In the genomic region with DNA sequence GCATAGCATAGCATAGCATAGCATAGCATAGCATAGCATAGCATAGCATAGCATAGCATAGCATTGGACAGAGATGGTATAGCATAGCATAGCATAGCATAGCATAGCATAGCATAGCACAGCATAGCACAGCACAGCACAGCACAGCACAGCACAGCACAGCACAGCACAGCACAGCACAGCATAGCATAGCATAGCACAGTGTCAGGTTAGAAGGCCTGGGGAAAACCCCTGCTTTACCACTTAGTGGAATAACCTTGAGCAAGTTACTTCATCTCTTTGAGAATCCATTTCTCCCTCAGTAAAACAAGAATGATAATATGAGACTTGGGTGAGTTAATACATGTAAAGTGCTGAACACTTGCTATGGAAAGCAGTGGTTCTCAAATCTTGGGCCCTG, we compare ENCODE assay signal across 8 cellular contexts.
A peak's percentile ranks its signal among the peaks of the same experiment; 100 is the strongest.
DNase-seq lines count a peak whose midpoint lies in the region; ATAC-seq and TF ChIP-seq lines count a peak whose summit lies in the region.
"Not testable (repeated sequence)": the region's sequence is repeated elsewhere in the genome, so short reads cannot be mapped to it uniquely, and the experiment has no call there.

No MANE protein-coding gene starts in this region.

- H2AFZ ChIP-seq in MM.1S (ENCODE audit: low read length), result not testable (repeated sequence)

- H3K9me2 ChIP-seq in MM.1S (replicated peaks; ENCODE audit: insufficient read depth, low read length), result not testable (repeated sequence)

- not testable (repeated sequence) for H3K9me3 ChIP-seq in MM.1S (replicated peaks; ENCODE audit: insufficient read depth, low read length); ascending aorta; mucosa of descending colon; thoracic aorta

- not testable (repeated sequence) for H3K36me3 ChIP-seq in MM.1S (replicated peaks; ENCODE audit: insufficient read depth, low read length); ascending aorta; mucosa of descending colon (ENCODE audit: low read depth); thoracic aorta

- H3K9ac ChIP-seq in MM.1S (ENCODE audit: low read length), result not testable (repeated sequence)

- H3K4me2 ChIP-seq in MM.1S (ENCODE audit: low read depth, low read length), result peak overlapping the region; percentile 56; the same call in 1 of the 2 replicates

- ATAC-seq in GM18498 (IDR thresholded peaks at IDR 0.05; ENCODE audit: unreplicated experiment), result peak; percentile 37
- peak; percentile 33 for ATAC-seq in GM19035 (IDR thresholded peaks at IDR 0.05; ENCODE audit: unreplicated experiment)
- ATAC-seq in HG02610 (IDR thresholded peaks at IDR 0.05; ENCODE audit: unreplicated experiment), result peak; percentile 73
- peak; percentile 48 for ATAC-seq in HG02885 (IDR thresholded peaks at IDR 0.05; ENCODE audit: poor library complexity, unreplicated experiment)
- ATAC-seq in mucosa of descending colon, result peak; percentile 6
- ATAC-seq in thoracic aorta (ENCODE audit: insufficient number of reproducible peaks, low FRiP score, low read depth), result not testable (repeated sequence)

- H3K27me3 ChIP-seq in MM.1S (replicated peaks; ENCODE audit: insufficient read depth, low read length); ascending aorta; thoracic aorta (replicated peaks; ENCODE audit: insufficient read depth): not testable (repeated sequence)

- TF ChIP-seq CTCF in MM.1S (IDR thresholded peaks at IDR 0.05; ENCODE audit: low read length); ascending aorta (IDR thresholded peaks at IDR 0.05); mucosa of descending colon (IDR thresholded peaks at IDR 0.05); thoracic aorta (IDR thresholded peaks at IDR 0.05): not testable (repeated sequence)

- H3K27ac ChIP-seq in MM.1S (ENCODE audit: low read length) (peak overlapping the region; percentile 95), ascending aorta (peak overlapping the region; percentile 78 to 85), thoracic aorta (peak overlapping the region; percentile 85 to 90)

- intact Hi-C loops in ascending aorta (cut with DNase I); mucosa of descending colon (cut with DNase I, micrococcal nuclease): not testable (repeated sequence)

- peaks cover 20% of the 10 kb centered on the region for H3F3A ChIP-seq in MM.1S (ENCODE audit: insufficient read depth, low read length)

- peaks cover 55% of the 10 kb centered on the region for H3K4me1 ChIP-seq in MM.1S (ENCODE audit: low read length)
- H3K4me1 ChIP-seq in ascending aorta, result peaks cover 15 to 60% of the 10 kb centered on the region in 2 donors
- peaks cover 56% of the 10 kb centered on the region for H3K4me1 ChIP-seq in mucosa of descending colon (ENCODE audit: low read depth)
- peaks cover 50 to 95% of the 10 kb centered on the region in 2 donors for H3K4me1 ChIP-seq in thoracic aorta (ENCODE audit: control insufficient read depth in 1 of 2, low read depth in 2 of 2)

- DNase-seq in MM.1S, result peak; percentile 55
- DNase-seq in ascending aorta (ENCODE audit: low spot score in 2 of 2); mucosa of descending colon; thoracic aorta (ENCODE audit: low spot score): not testable (repeated sequence)

- not testable (repeated sequence) for H3K79me2 ChIP-seq in MM.1S (ENCODE audit: low read length)

- not testable (repeated sequence) for H4K20me1 ChIP-seq in MM.1S (ENCODE audit: insufficient read depth, low read length)

- not testable (repeated sequence) for H3K4me3 ChIP-seq in MM.1S (ENCODE audit: low read length); ascending aorta; mucosa of descending colon; thoracic aorta
